8 cellular contexts compared by ENCODE assay signal in the genomic region with DNA sequence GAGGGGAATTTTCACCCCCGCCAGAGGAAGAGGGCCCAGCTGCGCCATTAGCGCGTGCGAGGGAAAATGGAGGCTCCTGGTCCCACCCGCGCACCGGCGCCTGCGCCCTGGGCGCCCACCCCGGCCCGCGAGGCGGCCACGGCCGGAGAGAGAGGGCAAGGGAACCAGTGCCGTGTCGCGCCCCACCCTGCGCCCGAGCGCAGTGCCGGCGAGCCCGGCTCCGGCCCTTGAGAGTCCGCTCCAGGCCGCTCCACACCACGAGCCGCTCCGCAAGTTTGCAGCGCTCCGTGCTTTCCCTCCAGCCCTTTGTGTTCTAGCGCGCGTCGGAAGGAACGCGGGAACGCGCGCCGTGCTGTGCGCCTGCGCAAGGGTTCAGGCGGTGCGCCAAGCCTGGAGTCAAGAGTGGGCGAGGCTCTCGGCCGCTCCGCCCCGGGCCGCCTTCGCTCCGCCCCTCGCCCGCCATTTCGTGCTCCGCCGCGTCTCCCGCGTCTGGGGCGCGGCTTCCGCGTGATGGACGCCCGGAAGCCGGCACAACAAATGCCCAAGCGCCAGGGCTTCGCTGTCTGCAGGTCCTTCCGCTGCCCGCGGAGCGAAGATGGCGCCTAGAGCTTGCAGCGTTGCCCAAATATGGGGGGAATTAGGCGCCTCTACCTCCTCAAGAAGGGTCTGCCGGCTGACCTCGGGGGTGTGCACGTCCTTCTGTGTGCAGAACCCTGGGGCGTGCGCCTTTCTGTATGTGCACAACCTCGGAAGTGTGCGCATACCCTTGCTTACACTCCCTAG. TPM values are rescaled to one million over a fixed set of nuclear protein-coding genes. Genes with fewer than 3 reads are reported as not detected.
A peak's percentile ranks its signal among the peaks of the same experiment; 100 is the strongest.
DNase-seq lines count a peak whose midpoint lies in the region; ATAC-seq and TF ChIP-seq lines count a peak whose summit lies in the region.

No MANE protein-coding gene starts in this region.

- peaks cover 0 to 4% (median 0%) of the 10 kb centered on the region in 7 donors for H3K9me3 Mint-ChIP-seq in CD4-positive, CD25-positive, alpha-beta regulatory T cell
- H3K9me3 Mint-ChIP-seq in neural crest cell: peaks cover 2% of the 10 kb centered on the region
- no peaks in the 10 kb centered on the region for H3K9me3 Mint-ChIP-seq in stimulated activated naive CD8-positive, alpha-beta T cell treated with anti-CD3 and anti-CD28 coated beads, Interleukin-15, amount 100 ng/mL, for 72 hours

- peak overlapping the region; percentile 95 for H3K27ac ChIP-seq in CD4-positive, CD25-positive, alpha-beta regulatory T cell (ENCODE audit: insufficient read depth, low read length, poor library complexity, severe bottlenecking)

- no peaks in the 10 kb centered on the region for H3K9me3 ChIP-seq in CD4-positive, CD25-positive, alpha-beta regulatory T cell (ENCODE audit: control insufficient read depth in 2 of 2, low read length in 2 of 2)

- H3K36me3 ChIP-seq in CD4-positive, CD25-positive, alpha-beta regulatory T cell (ENCODE audit: control insufficient read depth, insufficient read depth, low read length): no peaks in the 10 kb centered on the region

- DNase-seq in CD4-positive, CD25-positive, alpha-beta regulatory T cell: peak; percentile 91 to 99 (median 99)
- DNase-seq in RPMI7951 (ENCODE audit: low read depth) (peak; percentile 91), activated gamma-delta T cell treated with Interleukin-2 at 50 U/mL for 16 hours (peak; percentile 95), foreskin fibroblast (peak; percentile 96 to 99), neural crest cell (ENCODE audit: low read depth, low spot score) (peak; percentile 97)
- DNase-seq in stimulated activated naive CD8-positive, alpha-beta T cell treated with anti-CD3 and anti-CD28 coated beads, Interleukin-15, amount 100 ng/mL, for 72 hours: peak; percentile 99

- H3K36me3 Mint-ChIP-seq in CD4-positive, CD25-positive, alpha-beta regulatory T cell: no peaks in the 10 kb centered on the region
- H3K36me3 Mint-ChIP-seq in neural crest cell (ENCODE audit: low read depth): peaks cover 3% of the 10 kb centered on the region

- TF ChIP-seq CTCF in foreskin fibroblast (IDR thresholded peaks at IDR 0.05; ENCODE audit: low read depth, low read length) (no peak), neural crest cell (conservative IDR thresholded peaks at IDR 0.05) (no peak)

- H3K4me1 ChIP-seq in CD4-positive, CD25-positive, alpha-beta regulatory T cell (ENCODE audit: control insufficient read depth, insufficient read depth, low read length, poor library complexity, severe bottlenecking): peaks cover 17% of the 10 kb centered on the region

- H3K4me3 ChIP-seq in CD4-positive, CD25-positive, alpha-beta regulatory T cell (ENCODE audit: low read depth, low read length): peak overlapping the region; percentile 68
- H3K4me3 ChIP-seq in foreskin fibroblast (ENCODE audit: low read depth in 1 of 2, low read length in 2 of 2): peak overlapping the region; percentile 32 to 50

- H3K27ac Mint-ChIP-seq in CD4-positive, CD25-positive, alpha-beta regulatory T cell: peak overlapping the region; percentile 98
- H3K27ac Mint-ChIP-seq in neural crest cell (ENCODE audit: unreplicated experiment): peak overlapping the region; percentile 38
- H3K27ac Mint-ChIP-seq in stimulated activated naive CD8-positive, alpha-beta T cell treated with anti-CD3 and anti-CD28 coated beads, Interleukin-15, amount 100 ng/mL, for 72 hours: peak overlapping the region; percentile 91 to 95

- peaks cover 9% of the 10 kb centered on the region for H3K27me3 Mint-ChIP-seq in CD4-positive, CD25-positive, alpha-beta regulatory T cell
- H3K27me3 Mint-ChIP-seq in neural crest cell (ENCODE audit: low read depth): no peaks in the 10 kb centered on the region
- no peaks in the 10 kb centered on the region for H3K27me3 Mint-ChIP-seq in stimulated activated naive CD8-positive, alpha-beta T cell treated with anti-CD3 and anti-CD28 coated beads, Interleukin-15, amount 100 ng/mL, for 72 hours

- ATAC-seq in CD4-positive, CD25-positive, alpha-beta regulatory T cell (ENCODE audit: low read depth in 2 of 2): peak; percentile 89 to 91
- ATAC-seq in GM19372 (IDR thresholded peaks at IDR 0.05; ENCODE audit: low read depth, unreplicated experiment) (peak; percentile 72), HG03521 (IDR thresholded peaks at IDR 0.05; ENCODE audit: unreplicated experiment) (peak; percentile 73)
- peak; percentile 87 for ATAC-seq in stimulated activated naive CD8-positive, alpha-beta T cell treated with anti-CD3 and anti-CD28 coated beads, Interleukin-15, amount 100 ng/mL, for 72 hours

- peak overlapping the region; percentile 86 to 88 (median 86) for H3K4me3 Mint-ChIP-seq in CD4-positive, CD25-positive, alpha-beta regulatory T cell
- H3K4me3 Mint-ChIP-seq in neural crest cell: peak overlapping the region; percentile 74
- peak overlapping the region; percentile 79 to 82 for H3K4me3 Mint-ChIP-seq in stimulated activated naive CD8-positive, alpha-beta T cell treated with anti-CD3 and anti-CD28 coated beads, Interleukin-15, amount 100 ng/mL, for 72 hours

- H3K27me3 ChIP-seq in CD4-positive, CD25-positive, alpha-beta regulatory T cell (ENCODE audit: control insufficient read depth, insufficient read depth, low read length): no peaks in the 10 kb centered on the region

- H3K4me1 Mint-ChIP-seq in CD4-positive, CD25-positive, alpha-beta regulatory T cell: peaks cover 0 to 31% (median 17%) of the 10 kb centered on the region in 4 donors
- peaks cover 34% of the 10 kb centered on the region for H3K4me1 Mint-ChIP-seq in neural crest cell
- H3K4me1 Mint-ChIP-seq in stimulated activated naive CD8-positive, alpha-beta T cell treated with anti-CD3 and anti-CD28 coated beads, Interleukin-15, amount 100 ng/mL, for 72 hours: peaks cover 36% of the 10 kb centered on the region

RNA-seq across cellular contexts. Expression of gene PTMA, which starts 46.1 kb away (rescaled TPM):
- 1,458 TPM for total RNA-seq in CD4-positive, CD25-positive, alpha-beta regulatory T cell
- 1,000 to 10,000 TPM; 1,762 to 2,131 (median 2,045) TPM for polyA plus RNA-seq in CD4-positive, CD25-positive, alpha-beta regulatory T cell
- 1,433 and 1,788 TPM in 2 replicates for total RNA-seq in RPMI7951 (2014; rRNA removed; shearing (Covaris generic))
- total RNA-seq in neural crest cell: 1,415 and 1,529 TPM in 2 replicates

Comparison
In these comparisons a context has a peak if more than half of its experiments do, and no peak if none do; other contexts are left out.
1. Peak in every context shown above with its lines: DNase-seq, ATAC-seq, H3K4me3 ChIP-seq and H3K27ac ChIP-seq.
2. H3K27ac Mint-ChIP-seq: peak in every context shown above with its lines; median percentile 98 in CD4-positive, CD25-positive, alpha-beta regulatory T cell; 93 in stimulated activated naive CD8-positive, alpha-beta T cell treated with anti-CD3 and anti-CD28 coated beads, Interleukin-15, amount 100 ng/mL, for 72 hours; 38 in neural crest cell.